Comparison of ENCODE assay signal across 1 cellular context in the genomic region with DNA sequence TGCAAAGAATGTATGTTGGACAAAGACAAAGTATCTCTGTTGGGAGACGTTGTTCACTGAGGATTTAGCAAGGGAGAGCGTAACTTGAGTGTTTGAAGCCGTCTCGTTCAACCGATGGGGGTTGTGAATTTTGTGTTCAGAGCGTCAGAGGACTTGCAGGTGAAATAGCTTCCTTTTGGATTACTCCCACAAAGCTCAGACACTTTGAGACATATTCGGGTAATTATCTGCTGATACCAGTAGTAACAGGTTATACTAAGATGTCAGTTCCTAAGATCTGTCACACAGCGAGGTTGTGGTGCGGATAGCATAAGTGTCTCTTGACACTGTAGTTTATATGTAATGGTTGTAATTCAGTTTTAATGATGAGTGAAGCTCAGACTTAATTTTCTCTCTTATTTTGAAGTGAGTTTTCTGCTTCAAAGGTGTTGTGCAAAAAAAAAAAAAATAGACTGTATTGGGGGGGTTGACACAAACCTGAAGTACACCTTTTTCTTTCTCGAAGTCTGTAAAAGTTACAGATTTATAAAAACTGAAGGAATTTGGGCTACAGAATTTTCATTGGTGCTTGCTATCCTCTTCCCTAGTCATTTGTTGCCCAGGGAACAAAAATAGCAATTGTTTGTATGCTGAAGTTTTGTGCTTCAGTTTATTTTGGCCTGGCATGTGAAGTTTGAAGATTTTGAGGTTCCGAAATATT.
TF ChIP-seq lines count a peak whose summit lies in the region.

No MANE protein-coding gene starts in this region.

TF ChIP-seq in HepG2, 621 proteins besides CTCF, POLR2A, EP300 and RAD21 (continued from another document and continues in another):
- TF ChIP-seq ZNF232 (CRISPR knock-in tag; IDR thresholded peaks at IDR 0.05; ENCODE audit: borderline replicate concordance) (no peak), MTF2 (CRISPR knock-in tag; IDR thresholded peaks at IDR 0.05; ENCODE audit: borderline replicate concordance) (0 out of 2 replicates have a peak, but pooled peaks have one; percentile 66), AKAP8 (CRISPR knock-in tag; IDR thresholded peaks at IDR 0.05) (no peak; the same call in 1 of the 2 replicates), FOXA1 (IDR thresholded peaks at IDR 0.05) (no peak), FOXA1 (CRISPR knock-in tag; IDR thresholded peaks at IDR 0.05) (no peak), RBFOX2 (IDR thresholded peaks at IDR 0.05; ENCODE audit: low read depth, low read length) (peak; percentile 25; the same call in 1 of the 2 replicates), ISX (CRISPR knock-in tag; conservative IDR thresholded peaks at IDR 0.05) (no peak), ZNF577 (CRISPR knock-in tag; IDR thresholded peaks at IDR 0.05; ENCODE audit: borderline replicate concordance, low read depth) (no peak), HIVEP1 (CRISPR knock-in tag; IDR thresholded peaks at IDR 0.05) (no peak), RFXANK (CRISPR knock-in tag; IDR thresholded peaks at IDR 0.05) (0 out of 2 replicates have a peak, but pooled peaks have one; percentile 74), ZNF33A (CRISPR knock-in tag; IDR thresholded peaks at IDR 0.05; ENCODE audit: borderline replicate concordance) (no peak), ZNF383 (CRISPR knock-in tag; IDR thresholded peaks at IDR 0.05; ENCODE audit: borderline replicate concordance) (0 out of 2 replicates have a peak, but pooled peaks have one; percentile 29), CAMTA2 (CRISPR knock-in tag; IDR thresholded peaks at IDR 0.05; ENCODE audit: borderline replicate concordance) (no peak), ZSCAN20 (CRISPR knock-in tag; IDR thresholded peaks at IDR 0.05; ENCODE audit: borderline replicate concordance) (no peak), ZNF776 (CRISPR knock-in tag; IDR thresholded peaks at IDR 0.05) (no peak), ZNF3 (CRISPR knock-in tag; IDR thresholded peaks at IDR 0.05) (no peak), KMT2A (CRISPR knock-in tag; IDR thresholded peaks at IDR 0.05) (no peak), ZNF138 (CRISPR knock-in tag; IDR thresholded peaks at IDR 0.05; ENCODE audit: low read depth) (0 out of 2 replicates have a peak, but pooled peaks have one; percentile 12), ATAD3A (CRISPR knock-in tag; IDR thresholded peaks at IDR 0.05) (no peak), SP1 (IDR thresholded peaks at IDR 0.05) (no peak), SP1 (CRISPR knock-in tag; IDR thresholded peaks at IDR 0.05) (no peak), NFIC (IDR thresholded peaks at IDR 0.05; ENCODE audit: low read length) (0 out of 2 replicates have a peak, but pooled peaks have one; percentile 19), HCFC1 (IDR thresholded peaks at IDR 0.05; ENCODE audit: low read depth, low read length) (no peak), MATR3 (CRISPR knock-in tag; IDR thresholded peaks at IDR 0.05) (no peak), CBX1 (IDR thresholded peaks at IDR 0.05; ENCODE audit: low read depth) (no peak), NFE2L1 (CRISPR knock-in tag; IDR thresholded peaks at IDR 0.05; ENCODE audit: borderline replicate concordance) (no peak)
- TF ChIP-seq, protein P1, sequence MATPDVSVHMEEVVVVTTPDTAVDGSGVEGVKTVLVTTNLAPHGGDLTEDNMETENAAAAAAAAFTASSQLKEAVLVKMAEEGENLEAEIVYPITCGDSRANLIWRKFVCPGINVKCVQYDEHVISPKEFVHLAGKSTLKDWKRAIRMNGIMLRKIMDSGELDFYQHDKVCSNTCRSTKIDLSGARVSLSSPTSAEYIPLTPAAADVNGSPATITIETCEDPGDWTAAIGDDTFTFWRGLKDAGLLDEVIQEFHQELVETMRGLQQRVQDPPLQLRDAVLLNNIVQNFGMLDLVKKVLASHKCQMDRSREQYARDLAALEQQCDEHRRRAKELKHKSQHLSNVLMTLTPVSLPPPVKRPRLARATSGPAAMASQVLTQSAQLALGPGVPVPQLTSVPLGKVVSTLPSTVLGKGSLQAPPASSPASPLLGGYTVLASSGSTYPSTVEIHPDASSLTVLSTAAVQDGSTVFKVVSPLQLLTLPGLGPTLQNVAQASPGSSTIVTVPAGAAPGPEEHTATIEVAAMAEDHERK (CRISPR knock-in tag; IDR thresholded peaks at IDR 0.05; ENCODE audit: low read depth) = no peak
- TF ChIP-seq, protein P2, sequence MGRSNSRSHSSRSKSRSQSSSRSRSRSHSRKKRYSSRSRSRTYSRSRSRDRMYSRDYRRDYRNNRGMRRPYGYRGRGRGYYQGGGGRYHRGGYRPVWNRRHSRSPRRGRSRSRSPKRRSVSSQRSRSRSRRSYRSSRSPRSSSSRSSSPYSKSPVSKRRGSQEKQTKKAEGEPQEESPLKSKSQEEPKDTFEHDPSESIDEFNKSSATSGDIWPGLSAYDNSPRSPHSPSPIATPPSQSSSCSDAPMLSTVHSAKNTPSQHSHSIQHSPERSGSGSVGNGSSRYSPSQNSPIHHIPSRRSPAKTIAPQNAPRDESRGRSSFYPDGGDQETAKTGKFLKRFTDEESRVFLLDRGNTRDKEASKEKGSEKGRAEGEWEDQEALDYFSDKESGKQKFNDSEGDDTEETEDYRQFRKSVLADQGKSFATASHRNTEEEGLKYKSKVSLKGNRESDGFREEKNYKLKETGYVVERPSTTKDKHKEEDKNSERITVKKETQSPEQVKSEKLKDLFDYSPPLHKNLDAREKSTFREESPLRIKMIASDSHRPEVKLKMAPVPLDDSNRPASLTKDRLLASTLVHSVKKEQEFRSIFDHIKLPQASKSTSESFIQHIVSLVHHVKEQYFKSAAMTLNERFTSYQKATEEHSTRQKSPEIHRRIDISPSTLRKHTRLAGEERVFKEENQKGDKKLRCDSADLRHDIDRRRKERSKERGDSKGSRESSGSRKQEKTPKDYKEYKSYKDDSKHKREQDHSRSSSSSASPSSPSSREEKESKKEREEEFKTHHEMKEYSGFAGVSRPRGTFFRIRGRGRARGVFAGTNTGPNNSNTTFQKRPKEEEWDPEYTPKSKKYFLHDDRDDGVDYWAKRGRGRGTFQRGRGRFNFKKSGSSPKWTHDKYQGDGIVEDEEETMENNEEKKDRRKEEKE (IDR thresholded peaks at IDR 0.05) = no peak
- TF ChIP-seq, protein P3, sequence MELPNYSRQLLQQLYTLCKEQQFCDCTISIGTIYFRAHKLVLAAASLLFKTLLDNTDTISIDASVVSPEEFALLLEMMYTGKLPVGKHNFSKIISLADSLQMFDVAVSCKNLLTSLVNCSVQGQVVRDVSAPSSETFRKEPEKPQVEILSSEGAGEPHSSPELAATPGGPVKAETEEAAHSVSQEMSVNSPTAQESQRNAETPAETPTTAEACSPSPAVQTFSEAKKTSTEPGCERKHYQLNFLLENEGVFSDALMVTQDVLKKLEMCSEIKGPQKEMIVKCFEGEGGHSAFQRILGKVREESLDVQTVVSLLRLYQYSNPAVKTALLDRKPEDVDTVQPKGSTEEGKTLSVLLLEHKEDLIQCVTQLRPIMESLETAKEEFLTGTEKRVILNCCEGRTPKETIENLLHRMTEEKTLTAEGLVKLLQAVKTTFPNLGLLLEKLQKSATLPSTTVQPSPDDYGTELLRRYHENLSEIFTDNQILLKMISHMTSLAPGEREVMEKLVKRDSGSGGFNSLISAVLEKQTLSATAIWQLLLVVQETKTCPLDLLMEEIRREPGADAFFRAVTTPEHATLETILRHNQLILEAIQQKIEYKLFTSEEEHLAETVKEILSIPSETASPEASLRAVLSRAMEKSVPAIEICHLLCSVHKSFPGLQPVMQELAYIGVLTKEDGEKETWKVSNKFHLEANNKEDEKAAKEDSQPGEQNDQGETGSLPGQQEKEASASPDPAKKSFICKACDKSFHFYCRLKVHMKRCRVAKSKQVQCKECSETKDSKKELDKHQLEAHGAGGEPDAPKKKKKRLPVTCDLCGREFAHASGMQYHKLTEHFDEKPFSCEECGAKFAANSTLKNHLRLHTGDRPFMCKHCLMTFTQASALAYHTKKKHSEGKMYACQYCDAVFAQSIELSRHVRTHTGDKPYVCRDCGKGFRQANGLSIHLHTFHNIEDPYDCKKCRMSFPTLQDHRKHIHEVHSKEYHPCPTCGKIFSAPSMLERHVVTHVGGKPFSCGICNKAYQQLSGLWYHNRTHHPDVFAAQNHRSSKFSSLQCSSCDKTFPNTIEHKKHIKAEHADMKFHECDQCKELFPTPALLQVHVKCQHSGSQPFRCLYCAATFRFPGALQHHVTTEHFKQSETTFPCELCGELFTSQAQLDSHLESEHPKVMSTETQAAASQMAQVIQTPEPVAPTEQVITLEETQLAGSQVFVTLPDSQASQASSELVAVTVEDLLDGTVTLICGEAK (IDR thresholded peaks at IDR 0.05) = no peak
- TF ChIP-seq, protein P3 (CRISPR knock-in tag; IDR thresholded peaks at IDR 0.05) = no peak
- TF ChIP-seq, protein P4, sequence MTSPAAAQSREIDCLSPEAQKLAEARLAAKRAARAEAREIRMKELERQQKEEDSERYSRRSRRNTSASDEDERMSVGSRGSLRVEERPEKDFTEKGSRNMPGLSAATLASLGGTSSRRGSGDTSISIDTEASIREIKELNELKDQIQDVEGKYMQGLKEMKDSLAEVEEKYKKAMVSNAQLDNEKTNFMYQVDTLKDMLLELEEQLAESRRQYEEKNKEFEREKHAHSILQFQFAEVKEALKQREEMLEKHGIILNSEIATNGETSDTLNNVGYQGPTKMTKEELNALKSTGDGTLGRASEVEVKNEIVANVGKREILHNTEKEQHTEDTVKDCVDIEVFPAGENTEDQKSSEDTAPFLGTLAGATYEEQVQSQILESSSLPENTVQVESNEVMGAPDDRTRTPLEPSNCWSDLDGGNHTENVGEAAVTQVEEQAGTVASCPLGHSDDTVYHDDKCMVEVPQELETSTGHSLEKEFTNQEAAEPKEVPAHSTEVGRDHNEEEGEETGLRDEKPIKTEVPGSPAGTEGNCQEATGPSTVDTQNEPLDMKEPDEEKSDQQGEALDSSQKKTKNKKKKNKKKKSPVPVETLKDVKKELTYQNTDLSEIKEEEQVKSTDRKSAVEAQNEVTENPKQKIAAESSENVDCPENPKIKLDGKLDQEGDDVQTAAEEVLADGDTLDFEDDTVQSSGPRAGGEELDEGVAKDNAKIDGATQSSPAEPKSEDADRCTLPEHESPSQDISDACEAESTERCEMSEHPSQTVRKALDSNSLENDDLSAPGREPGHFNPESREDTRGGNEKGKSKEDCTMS (CRISPR knock-in tag; conservative IDR thresholded peaks at IDR 0.05) = no peak
- TF ChIP-seq, protein P5, sequence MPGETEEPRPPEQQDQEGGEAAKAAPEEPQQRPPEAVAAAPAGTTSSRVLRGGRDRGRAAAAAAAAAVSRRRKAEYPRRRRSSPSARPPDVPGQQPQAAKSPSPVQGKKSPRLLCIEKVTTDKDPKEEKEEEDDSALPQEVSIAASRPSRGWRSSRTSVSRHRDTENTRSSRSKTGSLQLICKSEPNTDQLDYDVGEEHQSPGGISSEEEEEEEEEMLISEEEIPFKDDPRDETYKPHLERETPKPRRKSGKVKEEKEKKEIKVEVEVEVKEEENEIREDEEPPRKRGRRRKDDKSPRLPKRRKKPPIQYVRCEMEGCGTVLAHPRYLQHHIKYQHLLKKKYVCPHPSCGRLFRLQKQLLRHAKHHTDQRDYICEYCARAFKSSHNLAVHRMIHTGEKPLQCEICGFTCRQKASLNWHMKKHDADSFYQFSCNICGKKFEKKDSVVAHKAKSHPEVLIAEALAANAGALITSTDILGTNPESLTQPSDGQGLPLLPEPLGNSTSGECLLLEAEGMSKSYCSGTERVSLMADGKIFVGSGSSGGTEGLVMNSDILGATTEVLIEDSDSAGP (CRISPR knock-in tag; IDR thresholded peaks at IDR 0.05; ENCODE audit: borderline replicate concordance) = no peak
- TF ChIP-seq, protein P6, sequence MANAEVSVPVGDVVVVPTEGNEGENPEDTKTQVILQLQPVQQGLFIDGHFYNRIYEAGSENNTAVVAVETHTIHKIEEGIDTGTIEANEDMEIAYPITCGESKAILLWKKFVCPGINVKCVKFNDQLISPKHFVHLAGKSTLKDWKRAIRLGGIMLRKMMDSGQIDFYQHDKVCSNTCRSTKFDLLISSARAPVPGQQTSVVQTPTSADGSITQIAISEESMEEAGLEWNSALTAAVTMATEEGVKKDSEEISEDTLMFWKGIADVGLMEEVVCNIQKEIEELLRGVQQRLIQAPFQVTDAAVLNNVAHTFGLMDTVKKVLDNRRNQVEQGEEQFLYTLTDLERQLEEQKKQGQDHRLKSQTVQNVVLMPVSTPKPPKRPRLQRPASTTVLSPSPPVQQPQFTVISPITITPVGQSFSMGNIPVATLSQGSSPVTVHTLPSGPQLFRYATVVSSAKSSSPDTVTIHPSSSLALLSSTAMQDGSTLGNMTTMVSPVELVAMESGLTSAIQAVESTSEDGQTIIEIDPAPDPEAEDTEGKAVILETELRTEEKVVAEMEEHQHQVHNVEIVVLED (CRISPR knock-in tag; IDR thresholded peaks at IDR 0.05; ENCODE audit: borderline replicate concordance) = no peak
- TF ChIP-seq, protein P7, sequence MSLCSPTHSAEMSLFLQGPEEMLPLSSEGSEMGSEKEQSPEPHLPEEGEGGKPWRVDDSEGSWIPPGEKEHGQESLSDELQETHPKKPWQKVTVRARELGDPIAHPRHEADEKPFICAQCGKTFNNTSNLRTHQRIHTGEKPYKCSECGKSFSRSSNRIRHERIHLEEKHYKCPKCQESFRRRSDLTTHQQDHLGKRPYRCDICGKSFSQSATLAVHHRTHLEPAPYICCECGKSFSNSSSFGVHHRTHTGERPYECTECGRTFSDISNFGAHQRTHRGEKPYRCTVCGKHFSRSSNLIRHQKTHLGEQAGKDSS (CRISPR knock-in tag; IDR thresholded peaks at IDR 0.05; ENCODE audit: borderline replicate concordance, low read depth) = no peak
